Comparison of ENCODE assay signal across 19 cellular contexts in genomic region chr19:7822910-7823515, GRCh38. TPM values are rescaled to one million over a fixed set of nuclear protein-coding genes. Genes with fewer than 3 reads are reported as not detected.
A peak's percentile ranks its signal among the peaks of the same experiment; 100 is the strongest.
DNase-seq lines count a peak whose midpoint lies in the region; ATAC-seq, FAIRE-seq and TF ChIP-seq lines count a peak whose summit lies in the region.
"Had no signal": no experiment of that assay in that cellular context is flagged by ENCODE, and none has a peak within 500 bp of the region (broad histone marks: within the 10 kb centered on the region; RNA-seq: fewer than 3 reads in every experiment).

No MANE protein-coding gene starts in this region.

- no peak overlapping the region for H4K91ac ChIP-seq in H1 (replicated peaks; ENCODE audit: insufficient read length, low read length)

- POLR2A ChIA-PET in H1 (lab: Charles Lee; ENCODE audit: partially characterized antibody) = no interaction called here

- no peak overlapping the region for H3K4me3 ChIP-seq in H1 (ENCODE audit: extremely low read depth in 1 of 4, insufficient read depth in 2 of 4, low read depth in 3 of 4, low read length in 4 of 4)
- H3K4me3 ChIP-seq: BLaER1 treated with 17β-estradiol and CSF1 and Interleukin-3, amounts not matched to agents 10 nM and 100 nM; HAP-1 had no signal

- CTCF ChIA-PET in Calu3 (lab: Charles Lee) (interaction anchor here (0.6 kb wide), 1 partner anchor 9 kb away, joined by 3 read pairs; no protein-coding TSS in a partner anchor), H1 (lab: Charles Lee; ENCODE audit: partially characterized antibody) (no interaction called here)

- no peaks in the 10 kb centered on the region for H3K79me1 ChIP-seq in H1 (ENCODE audit: low read depth, low read length)

- H3K4me1 ChIP-seq in H1 (replicated peaks in 1 of 4; ENCODE audit: control insufficient read depth in 3 of 4, insufficient read depth in 4 of 4, low read length in 3 of 4) = no peaks in the 10 kb centered on the region
- H3K4me1 ChIP-seq: HAP-1 had no signal

- H3K4me3 Mint-ChIP-seq in activated naive CD4-positive, alpha-beta T cell treated with anti-CD3 and anti-CD28 coated beads, Interleukin-2, amount 50 U/mL, for 24 hours = no peak overlapping the region
- peak overlapping the region; percentile 8 for H3K4me3 Mint-ChIP-seq in Calu3 (ENCODE audit: low read depth, unreplicated experiment)
- H3K4me3 Mint-ChIP-seq: CD4-positive, CD25-positive, alpha-beta regulatory T cell; HFFc6 had no signal

- no peak overlapping the region for H2BK12ac ChIP-seq in H1 (ENCODE audit: low read depth, low read length)

- TF ChIP-seq RAD21 in H1 (IDR thresholded peaks at IDR 0.05 in 1 of 2, conservative IDR thresholded peaks at IDR 0.05 in 1 of 2; ENCODE audit: low read depth in 2 of 2, low read length in 2 of 2) = no peak

- no peaks in the 10 kb centered on the region for H3K79me2 ChIP-seq in H1 (ENCODE audit: control insufficient read depth in 1 of 2, insufficient read depth in 2 of 2, low read length in 2 of 2)

- no peaks in the 10 kb centered on the region for H4K20me1 ChIP-seq in H1 (replicated peaks in 1 of 2; ENCODE audit: control insufficient read depth in 1 of 2, insufficient read depth in 2 of 2, low read length in 2 of 2)
- H4K20me1 ChIP-seq: BLaER1 treated with 17β-estradiol and CSF1 and Interleukin-3, amounts not matched to agents 10 nM and 100 nM had no signal

- H2AFZ ChIP-seq in H1 (ENCODE audit: low read length) = no peak overlapping the region

- no peak overlapping the region for H2BK120ac ChIP-seq in H1 (replicated peaks; ENCODE audit: low read depth, low read length)

- H3K27ac Mint-ChIP-seq in activated naive CD4-positive, alpha-beta T cell treated with anti-CD3 and anti-CD28 coated beads, Interleukin-2, amount 50 U/mL, for 24 hours = peak overlapping the region; percentile 71
- peak overlapping the region; percentile 77 for H3K27ac Mint-ChIP-seq in Calu3 (ENCODE audit: unreplicated experiment)
- H3K27ac Mint-ChIP-seq: HFFc6 had no signal

- H3K27ac ChIP-seq in H1 (ENCODE audit: low read depth, low read length) = no peak overlapping the region
- H3K27ac ChIP-seq: BLaER1 treated with 17β-estradiol and CSF1 and Interleukin-3, amounts not matched to agents 10 nM and 100 nM had no signal

- H3K27me3 ChIP-seq in H1 (replicated peaks in 1 of 4; ENCODE audit: control insufficient read depth in 3 of 4, extremely low read depth in 1 of 4, insufficient read depth in 3 of 4, low read length in 3 of 4) = 0 out of 7 replicates have a peak, but pooled peaks cover 0 to 3% (median 1%) of the 10 kb centered on the region in 4 experiments

- H2BK15ac ChIP-seq in H1 (ENCODE audit: low read length) = no peak overlapping the region

- WGBS in H1 (ENCODE audit: extremely low coverage in 1 of 2, insufficient coverage in 1 of 2, insufficient read length in 1 of 2, insufficient replicate concordance in 2 of 2, low coverage in 1 of 2, low lambda C conversion rate in 2 of 2, missing lambda C conversion rate in 1 of 2), 2 experiments = 91% methylated on average over 4 of the region's 4 CpGs; no CpG with 5 or more reads in 1 of the 2 experiments

- H3K4ac ChIP-seq in H1 (replicated peaks; ENCODE audit: insufficient read length, low read depth, low read length) = no peak overlapping the region

- TF ChIP-seq EP300 in H1 (IDR thresholded peaks at IDR 0.05; ENCODE audit: borderline replicate concordance in 1 of 2, low read depth in 2 of 2, low read length in 2 of 2) = no peak

- H3K9me3 Mint-ChIP-seq in activated naive CD4-positive, alpha-beta T cell treated with anti-CD3 and anti-CD28 coated beads, Interleukin-2, amount 50 U/mL, for 24 hours = no peaks in the 10 kb centered on the region
- H3K9me3 Mint-ChIP-seq in Calu3 (ENCODE audit: low read depth, unreplicated experiment) = no peaks in the 10 kb centered on the region
- H3K9me3 Mint-ChIP-seq: HFFc6 had no signal

- H2AK5ac ChIP-seq in H1 (ENCODE audit: low read depth, low read length) = no peak overlapping the region; the same call in 1 of the 2 replicates

- no peak overlapping the region for H3K56ac ChIP-seq in H1 (replicated peaks; ENCODE audit: insufficient read length, low read depth, low read length)

- no peak overlapping the region for H3K18ac ChIP-seq in H1 (ENCODE audit: extremely low read depth, low read length)

- no peak for TF ChIP-seq POLR2A in H1 (IDR thresholded peaks at IDR 0.05; ENCODE audit: control extremely low read depth in 1 of 2, low read depth in 2 of 2, low read length in 2 of 2)

- no peak overlapping the region for H3K14ac ChIP-seq in H1 (ENCODE audit: insufficient read length)

- 0 out of 4 replicates have a peak, but pooled peaks cover 0 to 2% of the 10 kb centered on the region in 2 experiments for H3K9me3 ChIP-seq in H1 (ENCODE audit: insufficient read depth in 2 of 2, low read depth in 1 of 2, low read length in 1 of 2)

- no peak for DNase-seq in activated naive CD4-positive, alpha-beta T cell treated with anti-CD3 and anti-CD28 coated beads, Interleukin-2, amount 50 U/mL, for 16 hours
- DNase-seq in Calu3 (no peak), RCC 7860 (ENCODE audit: low spot score) (no peak), H1 (ENCODE audit: low read depth in 1 of 2, low spot score in 2 of 2) (no peak)
- no peak for DNase-seq in stimulated activated CD4-positive, alpha-beta T cell treated with anti-CD3 and anti-CD28 coated beads, Interleukin-2, amount 100 ng/mL, for 48 hours
- DNase-seq in NK-92 treated with Interleukin-12 subunit alpha and Interleukin-12 subunit beta, amount 100 ng/mL, for 24 hours (lab: John Stamatoyannopoulos, UW) = no peak
- DNase-seq: 8988T; ACHN; CD4-positive, CD25-positive, alpha-beta regulatory T cell; DMS79; GOT3; HFFc6 had no signal

- no peaks in the 10 kb centered on the region for H3K36me3 Mint-ChIP-seq in activated naive CD4-positive, alpha-beta T cell treated with anti-CD3 and anti-CD28 coated beads, Interleukin-2, amount 50 U/mL, for 24 hours
- H3K36me3 Mint-ChIP-seq in Calu3 (ENCODE audit: insufficient read depth, unreplicated experiment) = peaks cover 6% of the 10 kb centered on the region
- H3K36me3 Mint-ChIP-seq: CD4-positive, CD25-positive, alpha-beta regulatory T cell had no signal

- H3K23me2 ChIP-seq in H1 (ENCODE audit: low read depth, low read length) = no peaks in the 10 kb centered on the region

- peak; percentile 72 for FAIRE-seq in RCC 7860 (lab: Jason Lieb, UNC)
- no peak for FAIRE-seq in H1 (lab: Jason Lieb, UNC)
- FAIRE-seq: GM12891, HTR-8/SVneo had no signal

- TF ChIP-seq CTCF in Calu3 (IDR thresholded peaks at IDR 0.05; ENCODE audit: unreplicated experiment) (no peak), H1 (IDR thresholded peaks at IDR 0.05; ENCODE audit: control extremely low read depth in 1 of 3, insufficient read depth in 1 of 3, low read depth in 1 of 3, low read length in 3 of 3) (no peak)

- no peak overlapping the region for H3K4me2 ChIP-seq in H1 (ENCODE audit: insufficient read depth in 1 of 2, low read depth in 2 of 2, low read length in 2 of 2)
- H3K4me2 ChIP-seq: BLaER1 treated with 17β-estradiol and CSF1 and Interleukin-3, amounts not matched to agents 10 nM and 100 nM had no signal

- no peak overlapping the region for H2BK5ac ChIP-seq in H1 (ENCODE audit: low read depth, low read length)

- peaks cover 4% of the 10 kb centered on the region for H3K27me3 Mint-ChIP-seq in activated naive CD4-positive, alpha-beta T cell treated with anti-CD3 and anti-CD28 coated beads, Interleukin-2, amount 50 U/mL, for 24 hours
- peaks cover 19% of the 10 kb centered on the region for H3K27me3 Mint-ChIP-seq in Calu3 (ENCODE audit: unreplicated experiment)

- H4K5ac ChIP-seq in H1 (ENCODE audit: insufficient read length, low read depth, low read length) = no peak overlapping the region

- no peaks in the 10 kb centered on the region; a peak in 1 of 8 replicates for H3K36me3 ChIP-seq in H1 (ENCODE audit: control insufficient read depth in 2 of 4, insufficient read depth in 4 of 4, low read length in 3 of 4)
- H3K36me3 ChIP-seq: BLaER1 treated with 17β-estradiol and CSF1 and Interleukin-3, amounts not matched to agents 10 nM and 100 nM; HAP-1 had no signal

- intact Hi-C loops in Calu3 (cut with micrococcal nuclease; ENCODE audit: unreplicated experiment) = no loop called here

- no peaks in the 10 kb centered on the region for H3K4me1 Mint-ChIP-seq in activated naive CD4-positive, alpha-beta T cell treated with anti-CD3 and anti-CD28 coated beads, Interleukin-2, amount 50 U/mL, for 24 hours
- H3K4me1 Mint-ChIP-seq in Calu3 (ENCODE audit: low read depth, unreplicated experiment) = peaks cover 13% of the 10 kb centered on the region
- H3K4me1 Mint-ChIP-seq: CD4-positive, CD25-positive, alpha-beta regulatory T cell had no signal

- H3K23ac ChIP-seq in H1 (ENCODE audit: insufficient read length) = no peak overlapping the region

- no peak overlapping the region for H4K8ac ChIP-seq in H1 (ENCODE audit: extremely low read depth, insufficient read depth, low read length)

- H2BK20ac ChIP-seq in H1 (ENCODE audit: low read length) = no peak overlapping the region

- no TSS peak for BruUV-seq in Calu3 (replicated peaks; lab: Mats Ljungman, UMichigan)

- no peak overlapping the region for H3K9ac ChIP-seq in H1 (replicated peaks in 1 of 4; ENCODE audit: extremely low read depth in 1 of 4, low read depth in 3 of 4, low read length in 3 of 4)
- H3K9ac ChIP-seq: BLaER1 treated with 17β-estradiol and CSF1 and Interleukin-3, amounts not matched to agents 10 nM and 100 nM had no signal

- no peak for ATAC-seq in GM21576 (IDR thresholded peaks at IDR 0.05; ENCODE audit: unreplicated experiment)

RNA-seq across cellular contexts. Expression of gene EVI5L, which starts 7.0 kb away (rescaled TPM):
- total RNA-seq in Calu3 (2022) = 12.2 and 12.5 TPM in 2 replicates
- total RNA-seq in H1 (2021; fragmentation: NEBNext Ultra II Directional; extraction: Animal tissue kit (Norgen Biotek cat#: 25700)) = 10.4 and 11.0 TPM in 2 replicates
- 7.2 and 13.1 TPM in 2 replicates for polyA plus RNA-seq in H1 (2011; rRNA removed)
- 8.2 TPM for polyA plus RNA-seq in H1 (2011; cell fraction: cytosol; rRNA removed)
- polyA plus RNA-seq in H1 (2011; cell fraction: nucleus; rRNA removed) = 15.2 TPM
- 6.8 to 10.5 TPM (median 9.9 TPM) in 4 replicates for polyA plus RNA-seq in H1 (2012, experiment 1 of 2)
- polyA plus RNA-seq in H1 (2012, experiment 2 of 2) = 10.7 TPM
- polyA plus RNA-seq in H1 (2013, experiment 1 of 2) = 7.7 TPM
- polyA plus RNA-seq in H1 (2013, experiment 2 of 2) = 7.8 TPM
- polyA minus RNA-seq in H1 (2011; rRNA and poly(A)+ RNA removed) = 7.2 and 14.2 TPM in 2 replicates
- polyA minus RNA-seq in H1 (2011; cell fraction: cytosol; rRNA and poly(A)+ RNA removed) = 4.0 TPM
- polyA minus RNA-seq in H1 (2011; cell fraction: nucleus; rRNA and poly(A)+ RNA removed) = 7.9 TPM

RNA-seq across cellular contexts. Expression of gene PRR36, which starts 51.2 kb away (rescaled TPM):
- 10.8 and 11.7 TPM in 2 replicates for total RNA-seq in Calu3 (2022)
- total RNA-seq in H1 (2021; fragmentation: NEBNext Ultra II Directional; extraction: Animal tissue kit (Norgen Biotek cat#: 25700)) = 23.9 and 25.3 TPM in 2 replicates
- polyA plus RNA-seq in H1 (2011; rRNA removed) = 1.6 and 3.4 TPM in 2 replicates
- 0.85 TPM for polyA plus RNA-seq in H1 (2011; cell fraction: cytosol; rRNA removed)
- 6.1 TPM for polyA plus RNA-seq in H1 (2011; cell fraction: nucleus; rRNA removed)
- polyA plus RNA-seq in H1 (2012, experiment 1 of 2) = 20.7 to 32.8 TPM (median 29.9 TPM) in 4 replicates
- polyA plus RNA-seq in H1 (2012, experiment 2 of 2) = 22.3 TPM
- 21.3 TPM for polyA plus RNA-seq in H1 (2013, experiment 1 of 2)
- 20.1 TPM for polyA plus RNA-seq in H1 (2013, experiment 2 of 2)
- polyA minus RNA-seq in H1 (2011; rRNA and poly(A)+ RNA removed) = 1.2 and 1.9 TPM in 2 replicates
- polyA minus RNA-seq in H1 (2011; cell fraction: cytosol; rRNA and poly(A)+ RNA removed) = 17.2 TPM
- 5.0 TPM for polyA minus RNA-seq in H1 (2011; cell fraction: nucleus; rRNA and poly(A)+ RNA removed)

RNA-seq across cellular contexts. Expression of gene CLEC4M, which starts 60.0 kb away (rescaled TPM):
- total RNA-seq in Calu3 (2022) = not detected in 2 replicates
- total RNA-seq in H1 (2021; fragmentation: NEBNext Ultra II Directional; extraction: Animal tissue kit (Norgen Biotek cat#: 25700)) = not detected in 2 replicates
- polyA plus RNA-seq in H1 (2011; rRNA removed) = not detected in 2 replicates
- polyA plus RNA-seq in H1 (2011; cell fraction: cytosol; rRNA removed) = not detected
- polyA plus RNA-seq in H1 (2011; cell fraction: nucleus; rRNA removed) = not detected
- polyA plus RNA-seq in H1 (2012, experiment 1 of 2) = not detected in 4 replicates
- not detected for polyA plus RNA-seq in H1 (2012, experiment 2 of 2)
- polyA plus RNA-seq in H1 (2013, experiment 1 of 2) = not detected
- not detected for polyA plus RNA-seq in H1 (2013, experiment 2 of 2)
- polyA minus RNA-seq in H1 (2011; rRNA and poly(A)+ RNA removed) = 0.09 TPM in 1 of 2 replicates, not detected in the other
- polyA minus RNA-seq in H1 (2011; cell fraction: cytosol; rRNA and poly(A)+ RNA removed) = not detected
- polyA minus RNA-seq in H1 (2011; cell fraction: nucleus; rRNA and poly(A)+ RNA removed) = not detected
- total RNA-seq: CD4-positive, CD25-positive, alpha-beta regulatory T cell; G401; HFFc6 had no signal
